22 cellular contexts compared by ENCODE assay signal in genomic region chr9:120707170-120707569, GRCh38.
"Had no signal": no experiment of that assay in that cellular context is flagged by ENCODE, and none has a peak within 500 bp of the region (broad histone marks: within the 10 kb centered on the region; RNA-seq: fewer than 3 reads in every experiment).

No MANE protein-coding gene starts in this region.

- H3K27ac Mint-ChIP-seq: activated CD4-positive, alpha-beta memory T cell treated with anti-CD3 and anti-CD28 coated beads, Interleukin-2, amount 10 ng/mL, durations not matched to agents 7 days and 5 days; activated CD4-positive, alpha-beta T cell treated with anti-CD3 and anti-CD28 coated beads for 36 hours; activated naive CD4-positive, alpha-beta T cell treated with anti-CD3 and anti-CD28 coated beads, Interleukin-2, amount 10 ng/mL, durations not matched to agents 7 days and 5 days; activated naive CD8-positive, alpha-beta T cell treated with anti-CD3 and anti-CD28 coated beads for 36 hours; activated T-helper 2 cell treated with anti-CD3 and anti-CD28 coated beads, Interferon-gamma antibody, Interleukin-2, Interleukin-4, amounts not matched to agents 10 μg/mL and 5 μg/mL and 100 μg/mL, durations not matched to agents 14 hours and 24 hours and 36 hours; T-helper 1 cell treated with Interleukin-12 subunit alpha and Interleukin-12 subunit beta and Interleukin-4 antibody, amounts not matched to agents 30 μg/mL and 1 μg/mL, for 36 hours had no signal

- DNase-seq: activated CD4-positive, alpha-beta memory T cell treated with anti-CD3 and anti-CD28 coated beads, Interleukin-2, amount 10 ng/mL, durations not matched to agents 7 days and 5 days; activated CD4-positive, alpha-beta T cell treated with anti-CD3 and anti-CD28 coated beads for 36 hours; activated CD4-positive, alpha-beta T cell treated with anti-CD3 and anti-CD28 coated beads, Interleukin-2, amount 50 U/mL, for 1 hour; activated gamma-delta T cell treated with Interleukin-2 at 50 U/mL for 16 hours; activated naive CD4-positive, alpha-beta T cell treated with anti-CD3 and anti-CD28 coated beads, Interleukin-2, amount 10 ng/mL, durations not matched to agents 7 days and 5 days; activated naive CD8-positive, alpha-beta T cell treated with anti-CD3 and anti-CD28 coated beads for 36 hours; activated T-cell treated with anti-CD3 and anti-CD28 coated beads for 4 hours; activated T-cell treated with anti-CD3 and anti-CD28 coated beads, Interleukin-2, amount 50 U/mL, for 48 hours; brain microvascular endothelial cell; NCI-H1105 treated with DMSO at 0.1 percent for 48 hours; NCI-H146; NCI-H187 treated with DMSO at 0.1 percent for 48 hours; NCI-H345; NCI-H510A treated with DMSO at 0.1 percent for 48 hours; NK-92 treated with Interleukin-12 subunit alpha and Interleukin-12 subunit beta, amount 100 ng/mL, for 24 hours; Peyer's patch; SHP77; T1000 had no signal

- H3K4me3 ChIP-seq: Peyer's patch, SJSA1 had no signal

- H3K9me3 ChIP-seq: Peyer's patch, SJSA1 had no signal

- H3K27me3 ChIP-seq: brain microvascular endothelial cell, Peyer's patch, SJSA1 had no signal

- ATAC-seq: activated CD4-positive, alpha-beta T cell treated with anti-CD3 and anti-CD28 coated beads for 36 hours had no signal

- H3K27me3 Mint-ChIP-seq: activated CD4-positive, alpha-beta memory T cell treated with anti-CD3 and anti-CD28 coated beads, Interleukin-2, amount 10 ng/mL, durations not matched to agents 7 days and 5 days; activated CD4-positive, alpha-beta T cell treated with anti-CD3 and anti-CD28 coated beads for 36 hours; activated naive CD4-positive, alpha-beta T cell treated with anti-CD3 and anti-CD28 coated beads, Interleukin-2, amount 10 ng/mL, durations not matched to agents 7 days and 5 days; activated naive CD8-positive, alpha-beta T cell treated with anti-CD3 and anti-CD28 coated beads for 36 hours had no signal

- H3K4me3 Mint-ChIP-seq: activated CD4-positive, alpha-beta memory T cell treated with anti-CD3 and anti-CD28 coated beads, Interleukin-2, amount 10 ng/mL, durations not matched to agents 7 days and 5 days; activated CD4-positive, alpha-beta T cell treated with anti-CD3 and anti-CD28 coated beads for 36 hours; activated naive CD4-positive, alpha-beta T cell treated with anti-CD3 and anti-CD28 coated beads, Interleukin-2, amount 10 ng/mL, durations not matched to agents 7 days and 5 days; activated naive CD8-positive, alpha-beta T cell treated with anti-CD3 and anti-CD28 coated beads for 36 hours; T-helper 1 cell treated with Interleukin-12 subunit alpha and Interleukin-12 subunit beta and Interleukin-4 antibody, amounts not matched to agents 30 μg/mL and 1 μg/mL, for 36 hours had no signal

- H3K9me3 Mint-ChIP-seq: activated CD4-positive, alpha-beta memory T cell treated with anti-CD3 and anti-CD28 coated beads, Interleukin-2, amount 10 ng/mL, durations not matched to agents 7 days and 5 days; activated naive CD4-positive, alpha-beta T cell treated with anti-CD3 and anti-CD28 coated beads, Interleukin-2, amount 10 ng/mL, durations not matched to agents 7 days and 5 days; activated naive CD8-positive, alpha-beta T cell treated with anti-CD3 and anti-CD28 coated beads for 36 hours; activated T-helper 2 cell treated with anti-CD3 and anti-CD28 coated beads, Interferon-gamma antibody, Interleukin-2, Interleukin-4, amounts not matched to agents 10 μg/mL and 5 μg/mL and 100 μg/mL, durations not matched to agents 14 hours and 24 hours and 36 hours; T-helper 1 cell treated with Interleukin-12 subunit alpha and Interleukin-12 subunit beta and Interleukin-4 antibody, amounts not matched to agents 30 μg/mL and 1 μg/mL, for 36 hours had no signal

- H3K27ac ChIP-seq: brain microvascular endothelial cell, KMS-11, Peyer's patch, SJSA1 had no signal

- H3K36me3 ChIP-seq: brain microvascular endothelial cell, Peyer's patch, SJSA1 had no signal
